In genomic region chr19:11155373-11156120, GRCh38 we compare ENCODE assay signal across 8 cellular contexts. TPM values are rescaled to one million over a fixed set of nuclear protein-coding genes. Genes with fewer than 3 reads are reported as not detected.
DNase-seq lines count a peak whose midpoint lies in the region; ATAC-seq, FAIRE-seq and TF ChIP-seq lines count a peak whose summit lies in the region.

TSS of gene SPC24 (minus strand) at chr19:11155782. CDS start at chr19:11155776, 6 bp downstream.

- 1% methylated on average over 49 of the region's 50 CpGs for WGBS in prostate gland

- TF ChIP-seq CTCF in prostate gland (IDR thresholded peaks at IDR 0.05): no peak

- ATAC-seq in HG02885 (IDR thresholded peaks at IDR 0.05; ENCODE audit: poor library complexity, unreplicated experiment): peak; percentile 97
- ATAC-seq in T-helper 17 cell: peak; percentile 98
- ATAC-seq in left ventricle myocardium superior: peak; percentile 86

- H3K36me3 Mint-ChIP-seq in T-helper 17 cell (ENCODE audit: low read depth): no peaks in the 10 kb centered on the region

- peak; percentile 97 for DNase-seq in NCI-H1694 treated with DMSO at 0.1 percent for 48 hours (lab: John Stamatoyannopoulos, UW)
- peak; percentile 77 to 80 (median 79) for DNase-seq in T-helper 17 cell
- DNase-seq in left ventricle myocardium superior: peak; percentile 96
- DNase-seq in prostate gland (ENCODE audit: low spot score): peak; percentile 94
- peak; percentile 98 for DNase-seq in urothelium cell line (ENCODE audit: low spot score)

- peak within 1 kb of the TSS; percentile 88 for H3K27ac Mint-ChIP-seq in T-helper 17 cell

- peak within 1 kb of the TSS; percentile 28 to 52 for H3K4me3 ChIP-seq in prostate gland

- no peaks in the 10 kb centered on the region for H3K36me3 ChIP-seq in prostate gland

- H3K4me3 Mint-ChIP-seq in T-helper 17 cell: peak within 1 kb of the TSS; percentile 90

- FAIRE-seq in urothelium cell line (lab: Jason Lieb, UNC): no peak

- peaks cover 8% of the 10 kb centered on the region for H3K4me1 Mint-ChIP-seq in T-helper 17 cell

- TF ChIP-seq POLR2A in GM15510 (IDR thresholded peaks at IDR 0.05; ENCODE audit: borderline replicate concordance, extremely low read depth, insufficient read length): peak; percentile 86
- TF ChIP-seq POLR2A in prostate gland (IDR thresholded peaks at IDR 0.05): no peak

- H3K4me1 ChIP-seq in prostate gland (replicated peaks): peaks cover 9% of the 10 kb centered on the region

- intact Hi-C loops in left ventricle myocardium superior (cut with micrococcal nuclease) (no loop called here), prostate gland (cut with DNase I) (no loop called here)

- H3K27me3 Mint-ChIP-seq in T-helper 17 cell: no peaks in the 10 kb centered on the region

- H3K27me3 ChIP-seq in prostate gland (replicated peaks; ENCODE audit: insufficient read depth): no peaks in the 10 kb centered on the region

- H3K9me3 ChIP-seq in T-helper 17 cell (ENCODE audit: control insufficient read depth, low read length, poor library complexity, severe bottlenecking): no peaks in the 10 kb centered on the region
- H3K9me3 ChIP-seq in prostate gland: no peaks in the 10 kb centered on the region

- H3K27ac ChIP-seq in angular gyrus (ENCODE audit: low read depth, low read length): peak within 1 kb of the TSS; percentile 92
- peak within 1 kb of the TSS; percentile 4 to 47 for H3K27ac ChIP-seq in prostate gland

RNA-seq across cellular contexts. Expression of gene SPC24, which starts in this region (rescaled TPM):
- total RNA-seq in T-helper 17 cell: under 1 TPM; 0.62 to 0.89 TPM
- total RNA-seq in left ventricle myocardium superior: 8.1 TPM
- total RNA-seq in prostate gland: 1 to 10 TPM in 1 of 2 donors, under 1 TPM in 1; 0.73 to 5.0 TPM

Comparison
In these comparisons a context has a peak if more than half of its experiments do, and no peak if none do; other contexts are left out.
1. Peak in every context shown above with its lines: DNase-seq, ATAC-seq, H3K4me3 ChIP-seq and H3K27ac ChIP-seq.
2. Peak in DNase-seq and ATAC-seq in T-helper 17 cell; RNA of the gene not detected or under 1 TPM.